1 cellular context compared by ENCODE assay signal in genomic region chr17:58665946-58666857, GRCh38.
TF ChIP-seq lines count a peak whose summit lies in the region.

No MANE protein-coding gene starts in this region.

TF ChIP-seq in K562, 482 proteins besides CTCF, POLR2A, EP300 and RAD21 (continued from another document and continues in another):
- TF ChIP-seq ZNF512 (tag; IDR thresholded peaks at IDR 0.05): no peak
- TF ChIP-seq NCOA2 (IDR thresholded peaks at IDR 0.05; ENCODE audit: partially characterized antibody in 2 of 2): no peak
- 0 out of 2 replicates have a peak, but pooled peaks have one; percentile 6 for TF ChIP-seq NR2C1 (IDR thresholded peaks at IDR 0.05)
- TF ChIP-seq NR2C1 (tag; IDR thresholded peaks at IDR 0.05): no peak
- TF ChIP-seq FOXP1 (CRISPR knock-in tag; IDR thresholded peaks at IDR 0.05): no peak
- no peak for TF ChIP-seq ZNF121 (CRISPR knock-in tag; conservative IDR thresholded peaks at IDR 0.05)
- TF ChIP-seq NCOA1 (IDR thresholded peaks at IDR 0.05; ENCODE audit: low read depth): no peak; the same call in 1 of the 2 replicates
- no peak for TF ChIP-seq E2F3 (CRISPR knock-in tag; IDR thresholded peaks at IDR 0.05)
- no peak for TF ChIP-seq FUS (optimal IDR thresholded peaks at IDR 0.05; ENCODE audit: low read depth, low read length)
- TF ChIP-seq NEUROD1 (IDR thresholded peaks at IDR 0.05; ENCODE audit: borderline replicate concordance, low read depth, low read length, partially characterized antibody): no peak
- no peak for TF ChIP-seq ZNF174 (CRISPR knock-in tag; IDR thresholded peaks at IDR 0.05)
- TF ChIP-seq EGR1 (conservative IDR thresholded peaks at IDR 0.05): peak; percentile 42
- no peak for TF ChIP-seq NFIX (CRISPR knock-in tag; IDR thresholded peaks at IDR 0.05; ENCODE audit: low read depth)
- peak; percentile 65; the same call in 1 of the 2 replicates for TF ChIP-seq POLR2H (tag; IDR thresholded peaks at IDR 0.05; ENCODE audit: low read depth)
- TF ChIP-seq ZNF165 (CRISPR knock-in tag; IDR thresholded peaks at IDR 0.05; ENCODE audit: borderline replicate concordance): no peak
- no peak; the same call in 1 of the 2 replicates for TF ChIP-seq VEZF1 (CRISPR knock-in tag; IDR thresholded peaks at IDR 0.05)
- no peak for TF ChIP-seq USF2 (CRISPR knock-in tag; IDR thresholded peaks at IDR 0.05)
- TF ChIP-seq NCOA6 (IDR thresholded peaks at IDR 0.05): no peak
- no peak for TF ChIP-seq ZFP36 (IDR thresholded peaks at IDR 0.05; ENCODE audit: low read depth, low read length, partially characterized antibody)
- peak; percentile 6 for TF ChIP-seq PHF20 (IDR thresholded peaks at IDR 0.05; ENCODE audit: partially characterized antibody)
- no peak for TF ChIP-seq HCFC1 (IDR thresholded peaks at IDR 0.05; ENCODE audit: low read depth, low read length)
- no peak for TF ChIP-seq ZBTB2 (IDR thresholded peaks at IDR 0.05)
- no peak for TF ChIP-seq ELK3 (CRISPR knock-in tag; IDR thresholded peaks at IDR 0.05)
- no peak for TF ChIP-seq SMARCA4 (IDR thresholded peaks at IDR 0.05)
- TF ChIP-seq ARHGAP35 (IDR thresholded peaks at IDR 0.05; ENCODE audit: partially characterized antibody): peak; percentile 84
- no peak for TF ChIP-seq XRCC5 (IDR thresholded peaks at IDR 0.05; ENCODE audit: low read depth, low read length)
- TF ChIP-seq C11orf30 (IDR thresholded peaks at IDR 0.05; ENCODE audit: low read depth): peak; percentile 12; the same call in 1 of the 2 replicates
- no peak for TF ChIP-seq NFRKB (IDR thresholded peaks at IDR 0.05; ENCODE audit: low read depth)
- no peak for TF ChIP-seq ZNF57 (CRISPR knock-in tag; IDR thresholded peaks at IDR 0.05)
- no peak for TF ChIP-seq CEBPZ (IDR thresholded peaks at IDR 0.05; ENCODE audit: borderline replicate concordance, low read depth, low read length)
- TF ChIP-seq E2F1 (CRISPR knock-in tag; IDR thresholded peaks at IDR 0.05): no peak
- TF ChIP-seq ZNF445 (CRISPR knock-in tag; IDR thresholded peaks at IDR 0.05; ENCODE audit: low read depth): no peak
- no peak for TF ChIP-seq STAG1 (CRISPR knock-in tag; IDR thresholded peaks at IDR 0.05; ENCODE audit: borderline replicate concordance)
- TF ChIP-seq GTF2A2 (tag; IDR thresholded peaks at IDR 0.05): peak; percentile 85
- no peak for TF ChIP-seq THRA (IDR thresholded peaks at IDR 0.05)
- peak; percentile 16; the same call in 1 of the 2 replicates for TF ChIP-seq ZNF584 (CRISPR knock-in tag; IDR thresholded peaks at IDR 0.05; ENCODE audit: low read depth)
- TF ChIP-seq ZNF589 (CRISPR knock-in tag; IDR thresholded peaks at IDR 0.05; ENCODE audit: low read depth): no peak; the same call in 1 of the 2 replicates
- no peak for TF ChIP-seq NFE2L1 (tag; IDR thresholded peaks at IDR 0.05; ENCODE audit: borderline replicate concordance, low read depth)
- no peak for TF ChIP-seq LCOR (CRISPR knock-in tag; IDR thresholded peaks at IDR 0.05)
- TF ChIP-seq ZNF263 (CRISPR knock-in tag; IDR thresholded peaks at IDR 0.05; ENCODE audit: borderline replicate concordance): no peak
- no peak for TF ChIP-seq SRSF3 (IDR thresholded peaks at IDR 0.05; ENCODE audit: insufficient read depth, low read length)
- no peak for TF ChIP-seq AFF4 (CRISPR knock-in tag; IDR thresholded peaks at IDR 0.05)
- TF ChIP-seq RBBP5 (IDR thresholded peaks at IDR 0.05; ENCODE audit: borderline replicate concordance, insufficient read depth, low read length, poor library complexity, severe bottlenecking): no peak
- TF ChIP-seq ZNF75A (CRISPR knock-in tag; IDR thresholded peaks at IDR 0.05): no peak
- no peak for TF ChIP-seq ZNF277 (CRISPR knock-in tag; IDR thresholded peaks at IDR 0.05; ENCODE audit: borderline replicate concordance)
- no peak for TF ChIP-seq MEF2D (tag; conservative IDR thresholded peaks at IDR 0.05; ENCODE audit: low read depth)
